ENCODE assay signal across 10 cellular contexts in genomic region chrX:48694776-48695523, GRCh38. TPM values are rescaled to one million over a fixed set of nuclear protein-coding genes. Genes with fewer than 3 reads are reported as not detected.
DNase-seq lines count a peak whose midpoint lies in the region; ATAC-seq, FAIRE-seq and TF ChIP-seq lines count a peak whose summit lies in the region.
"Had no signal": no experiment of that assay in that cellular context is flagged by ENCODE, and none has a peak within 500 bp of the region (broad histone marks: within the 10 kb centered on the region; RNA-seq: fewer than 3 reads in every experiment).

No MANE protein-coding gene starts in this region.

- POLR2A ChIA-PET in K562 (lab: Yijun Ruan, JAX): no interaction called here

- intact Hi-C loops in K562 (cut with micrococcal nuclease): loop anchor here (5.0 kb wide), 2 partner anchors 92 to 107 kb away; partner anchors contain the start of genes GATA1 and HDAC6

- no peaks in the 10 kb centered on the region for H3K9me3 ChIP-seq in K562 (replicated peaks; ENCODE audit: control insufficient read depth, insufficient read depth, low read depth, low read length)
- no peaks in the 10 kb centered on the region for H3K9me3 ChIP-seq in neural progenitor cell (ENCODE audit: low read depth)

- H3K27ac Mint-ChIP-seq in neural progenitor cell: no peak overlapping the region

- peaks cover 3% of the 10 kb centered on the region for H3K36me3 Mint-ChIP-seq in neural progenitor cell

- H3K9ac ChIP-seq in KMS-11 (no peak overlapping the region), K562 (ENCODE audit: insufficient read depth in 1 of 2, low read depth in 2 of 2, low read length in 2 of 2) (peak overlapping the region in 1 of 2 experiments; percentile 86; a peak in 3 of 4 replicates), neural progenitor cell (no peak overlapping the region)

- FAIRE-seq in K562 (lab: Jason Lieb, UNC): no peak

- TF ChIP-seq POLR2A in K562 (conservative IDR thresholded peaks at IDR 0.05): no peak

- no peak for ATAC-seq in K562
- no peak for ATAC-seq in HG03457 (IDR thresholded peaks at IDR 0.05; ENCODE audit: unreplicated experiment)
- no peak for ATAC-seq in GM21723 (IDR thresholded peaks at IDR 0.05; ENCODE audit: unreplicated experiment)
- ATAC-seq in GM19395 (IDR thresholded peaks at IDR 0.05; ENCODE audit: unreplicated experiment): no peak

- peak overlapping the region; percentile 94 for H3K4me3 Mint-ChIP-seq in neural progenitor cell

- H3K4me2 ChIP-seq in KMS-11 (peak overlapping the region; percentile 68; the same call in 1 of the 2 replicates), K562 (ENCODE audit: insufficient read depth, low read length) (peak overlapping the region; percentile 93), neural progenitor cell (no peak overlapping the region)

- H3K4me1 Mint-ChIP-seq in neural progenitor cell: peaks cover 18% of the 10 kb centered on the region

- no peak for TF ChIP-seq RAD21 in K562 (CRISPR knock-in tag; conservative IDR thresholded peaks at IDR 0.05 in 1 of 2, IDR thresholded peaks at IDR 0.05 in 1 of 2)

- no peak overlapping the region for H3K27ac ChIP-seq in KMS-11
- no peak overlapping the region for H3K27ac ChIP-seq in K562 (ENCODE audit: extremely low read depth, low read depth, low read length)
- no peak overlapping the region for H3K27ac ChIP-seq in neural progenitor cell

- in situ Hi-C loops in K562 (cut with MboI): no loop called here

- H3K4me1 ChIP-seq in KMS-11 (ENCODE audit: low read depth, poor library complexity, severe bottlenecking) (peaks cover 5% of the 10 kb centered on the region), K562 (replicated peaks in 1 of 2; ENCODE audit: control insufficient read depth in 2 of 2, insufficient read depth in 2 of 2, low read length in 2 of 2) (peaks cover 17 to 23% of the 10 kb centered on the region in 2 experiments; a peak in 4 of 5 replicates), neural progenitor cell (peaks cover 17% of the 10 kb centered on the region)

- CTCF ChIA-PET in K562 (lab: Yijun Ruan, JAX; ENCODE audit: low intra/inter-chr PET ratio): no interaction called here

- H3K9me3 Mint-ChIP-seq in neural progenitor cell: peaks cover 21% of the 10 kb centered on the region

- no peaks in the 10 kb centered on the region for H3K36me3 ChIP-seq in KMS-11 (ENCODE audit: insufficient read depth)
- H3K36me3 ChIP-seq in K562 (ENCODE audit: control insufficient read depth, insufficient read depth, low read length): peaks cover 19% of the 10 kb centered on the region
- no peaks in the 10 kb centered on the region for H3K36me3 ChIP-seq in neural progenitor cell

- H3K27me3 Mint-ChIP-seq in neural progenitor cell (ENCODE audit: insufficient read depth, low read depth): peaks cover 7% of the 10 kb centered on the region

- no peaks in the 10 kb centered on the region for H3K9me1 ChIP-seq in K562 (ENCODE audit: control insufficient read depth, insufficient read depth, low read length)

- no peak overlapping the region for H3K4me3 ChIP-seq in KMS-11 (IDR thresholded peaks at IDR 0.05; ENCODE audit: insufficient read depth, low read depth, low read length)
- H3K4me3 ChIP-seq in K562: no peak overlapping the region
- no peak overlapping the region for H3K4me3 ChIP-seq in neural progenitor cell

- WGBS in K562 (ENCODE audit: insufficient coverage, low coverage, missing lambda C conversion rate): 29% methylated on average over 11 of the region's 14 CpGs

- H4K20me1 ChIP-seq in KMS-11 (ENCODE audit: insufficient read depth) (no peaks in the 10 kb centered on the region), K562 (replicated peaks; ENCODE audit: control insufficient read depth, insufficient read depth, low read length) (0 out of 2 replicates have a peak, but pooled peaks cover 3% of the 10 kb centered on the region), neural progenitor cell (ENCODE audit: low read depth) (no peaks in the 10 kb centered on the region)

- peaks cover 27% of the 10 kb centered on the region for H3F3A ChIP-seq in neural progenitor cell (ENCODE audit: low read depth)

- peaks cover 18% of the 10 kb centered on the region; the same call in 1 of the 2 replicates for H3K79me2 ChIP-seq in KMS-11 (ENCODE audit: insufficient read depth, low read depth)
- peaks cover 31% of the 10 kb centered on the region for H3K79me2 ChIP-seq in K562 (ENCODE audit: control insufficient read depth, insufficient read depth, low read length)
- H3K79me2 ChIP-seq in neural progenitor cell (ENCODE audit: low read depth): peaks cover 29% of the 10 kb centered on the region

- no peak for TF ChIP-seq EP300 in K562 (IDR thresholded peaks at IDR 0.05; ENCODE audit: low read length)

- H2AFZ ChIP-seq in KMS-11 (ENCODE audit: low read depth) (peak overlapping the region; percentile 71; the same call in 1 of the 2 replicates), K562 (ENCODE audit: low read depth, low read length) (no peak overlapping the region), neural progenitor cell (replicated peaks) (no peak overlapping the region)

- H3K27me3 ChIP-seq in KMS-11 (ENCODE audit: insufficient read depth, low read depth): no peaks in the 10 kb centered on the region
- H3K27me3 ChIP-seq in K562 (ENCODE audit: control insufficient read depth in 2 of 2, insufficient read depth in 2 of 2, low read length in 2 of 2): no peaks in the 10 kb centered on the region
- peaks cover 5% of the 10 kb centered on the region for H3K27me3 ChIP-seq in neural progenitor cell

- no TSS peak for BruUV-seq in K562 (replicated peaks; lab: Mats Ljungman, UMichigan)

- DNase-seq in NCI-H1092 treated with DMSO at 0.1 percent for 48 hours (lab: John Stamatoyannopoulos, UW) (peak; percentile 34), NCI-H1092 (lab: John Stamatoyannopoulos, UW) (no peak), K562 (ENCODE audit: extremely low read depth in 1 of 4, low spot score in 3 of 4) (no peak), neural progenitor cell (ENCODE audit: low spot score) (peak; percentile 11)
- DNase-seq: effector CD4-positive, alpha-beta T cell had no signal

- TF ChIP-seq CTCF in KMS-11 (conservative IDR thresholded peaks at IDR 0.05; ENCODE audit: low read depth, low read length) (no peak), K562 (IDR thresholded peaks at IDR 0.05 in 2 of 3, conservative IDR thresholded peaks at IDR 0.05 in 1 of 3; ENCODE audit: insufficient read depth in 2 of 3, low read depth in 1 of 3, low read length in 3 of 3) (no peak), neural progenitor cell (IDR thresholded peaks at IDR 0.05) (no peak)

TF ChIP-seq in K562, 482 proteins besides CTCF, POLR2A, EP300 and RAD21 (continues in another document):
- TF ChIP-seq PKNOX1 (IDR thresholded peaks at IDR 0.05): peak; percentile 60; the same call in 1 of the 2 replicates

RNA-seq across cellular contexts. Expression of gene SUV39H1, which starts 1.6 kb away (rescaled TPM):
- total RNA-seq in K562 (2011; cell fraction: chromatin; rRNA removed; ENCODE audit: low replicate concordance): 9.5 and 28.8 TPM in 2 replicates
- total RNA-seq in K562 (2011; cell fraction: nucleolus; rRNA removed): 29.4 and 31.5 TPM in 2 replicates
- 20.1 and 21.3 TPM in 2 replicates for total RNA-seq in K562 (2011; cell fraction: nucleoplasm; rRNA removed)
- total RNA-seq in K562 (2014; rRNA removed): 21.7 and 29.1 TPM in 2 replicates
- total RNA-seq in K562 (2014; rRNA removed; fragmentation: Illumina TruSeq; extraction: Trizol): 11.5 and 13.1 TPM in 2 replicates
- total RNA-seq in K562 (2015; rRNA removed; fragmentation: Illumina TruSeq; extraction: Trizol): 17.9 and 19.0 TPM in 2 replicates
- 31.9 and 34.7 TPM in 2 replicates for total RNA-seq in K562 (2021)
- polyA plus RNA-seq in K562 (2011; rRNA removed): 13.8 and 26.0 TPM in 2 replicates
- 23.8 and 37.0 TPM in 2 replicates for polyA plus RNA-seq in K562 (2011; cell fraction: cytosol; rRNA removed)
- polyA plus RNA-seq in K562 (2011; cell fraction: nucleus; rRNA removed): 38.1 and 50.4 TPM in 2 replicates
- polyA plus RNA-seq in K562 (2012): 26.5 and 33.6 TPM in 2 replicates
- 32.1 and 33.5 TPM in 2 replicates for polyA plus RNA-seq in K562 (2014; fragmentation: Illumina TruSeq; extraction: Trizol)
- 1 to 10 TPM; 4.7 to 6.5 TPM for polyA plus RNA-seq in K562 (2014; fragmentation: Nextera tagmentation; extraction: Ambion mirVana)
- 19.0 and 19.4 TPM in 2 replicates for polyA plus RNA-seq in K562 (2014; rRNA removed)
- 16.9 and 18.2 TPM in 2 replicates for polyA minus RNA-seq in K562 (2011; rRNA and poly(A)+ RNA removed)
- 18.5 and 20.0 TPM in 2 replicates for polyA minus RNA-seq in K562 (2011; cell fraction: cytosol; rRNA and poly(A)+ RNA removed)
- polyA minus RNA-seq in K562 (2011; cell fraction: nucleus; rRNA and poly(A)+ RNA removed): 15.3 and 17.7 TPM in 2 replicates
- 9.4 and 13.9 TPM in 2 replicates for total RNA-seq in neural progenitor cell (ENCODE audit: low replicate concordance)

RNA-seq across cellular contexts. Expression of gene WAS, which starts 11.4 kb away (rescaled TPM):
- total RNA-seq in K562 (2011; cell fraction: chromatin; rRNA removed; ENCODE audit: low replicate concordance): 0.72 and 3.4 TPM in 2 replicates
- total RNA-seq in K562 (2011; cell fraction: nucleolus; rRNA removed): 2.2 and 2.8 TPM in 2 replicates
- total RNA-seq in K562 (2011; cell fraction: nucleoplasm; rRNA removed): 0.95 and 3.4 TPM in 2 replicates
- total RNA-seq in K562 (2014; rRNA removed): 8.8 and 9.7 TPM in 2 replicates
- total RNA-seq in K562 (2014; rRNA removed; fragmentation: Illumina TruSeq; extraction: Trizol): 2.4 and 2.9 TPM in 2 replicates
- total RNA-seq in K562 (2015; rRNA removed; fragmentation: Illumina TruSeq; extraction: Trizol): 5.9 and 7.9 TPM in 2 replicates
- 10.8 and 15.7 TPM in 2 replicates for total RNA-seq in K562 (2021)
- 1.2 and 20.4 TPM in 2 replicates for polyA plus RNA-seq in K562 (2011; rRNA removed)
- polyA plus RNA-seq in K562 (2011; cell fraction: cytosol; rRNA removed): 2.1 and 14.4 TPM in 2 replicates
- polyA plus RNA-seq in K562 (2011; cell fraction: nucleus; rRNA removed): 8.1 and 32.0 TPM in 2 replicates
- 15.0 and 38.9 TPM in 2 replicates for polyA plus RNA-seq in K562 (2012)
- 16.1 and 17.7 TPM in 2 replicates for polyA plus RNA-seq in K562 (2014; fragmentation: Illumina TruSeq; extraction: Trizol)
- under 1 TPM; 0.11 to 0.25 TPM for polyA plus RNA-seq in K562 (2014; fragmentation: Nextera tagmentation; extraction: Ambion mirVana)
- 3.8 and 4.3 TPM in 2 replicates for polyA plus RNA-seq in K562 (2014; rRNA removed)
- 1.6 and 7.1 TPM in 2 replicates for polyA minus RNA-seq in K562 (2011; rRNA and poly(A)+ RNA removed)
- polyA minus RNA-seq in K562 (2011; cell fraction: cytosol; rRNA and poly(A)+ RNA removed): 4.1 and 34.6 TPM in 2 replicates
- polyA minus RNA-seq in K562 (2011; cell fraction: nucleus; rRNA and poly(A)+ RNA removed): 2.3 and 18.2 TPM in 2 replicates
- 0.37 TPM in 1 of 2 replicates, not detected in the other for total RNA-seq in neural progenitor cell (ENCODE audit: low replicate concordance)
- total RNA-seq: pulmonary artery endothelial cell had no signal

Comparison
In these comparisons a context has a peak if more than half of its experiments do, and no peak if none do; other contexts are left out.
1. DNase-seq: peak in NCI-H1092 treated with DMSO at 0.1 percent for 48 hours (single experiment) and neural progenitor cell (single experiment); none in NCI-H1092 (single experiment) and K562 (0 of 4).